9 cellular contexts compared by ENCODE assay signal in genomic region chr10:101238732-101239105, GRCh38. TPM values are rescaled to one million over a fixed set of nuclear protein-coding genes. Genes with fewer than 3 reads are reported as not detected.
DNase-seq lines count a peak whose midpoint lies in the region; ATAC-seq and TF ChIP-seq lines count a peak whose summit lies in the region.
"Had no signal": no experiment of that assay in that cellular context is flagged by ENCODE, and none has a peak within 500 bp of the region (broad histone marks: within the 10 kb centered on the region; RNA-seq: fewer than 3 reads in every experiment).

No MANE protein-coding gene starts in this region.

- H3K27ac ChIP-seq in spleen, result no peak overlapping the region
- H3K27ac ChIP-seq: dorsolateral prefrontal cortex had no signal

- no peak for DNase-seq in activated CD4-positive, CD25-positive, alpha-beta regulatory T cell (lab: John Stamatoyannopoulos, UW)
- DNase-seq in activated CD8-positive, alpha-beta T cell treated with anti-CD3 and anti-CD28 coated beads, Interleukin-2, amount 10 ng/mL, durations not matched to agents 7 days and 5 days, result no peak
- DNase-seq in Right ventricle myocardium superior (peak; percentile 35), spleen (no peak), KBM-7 (no peak), RKO (ENCODE audit: low spot score) (no peak)
- DNase-seq: dorsolateral prefrontal cortex had no signal

- H3K9me3 ChIP-seq in spleen, result no peaks in the 10 kb centered on the region

- H3K27ac Mint-ChIP-seq in activated CD8-positive, alpha-beta T cell treated with anti-CD3 and anti-CD28 coated beads, Interleukin-2, amount 10 ng/mL, durations not matched to agents 7 days and 5 days, result no peak overlapping the region

- in situ Hi-C loops in KBM-7 (cut with MboI; ENCODE audit: low pct_unique_long_range_greater_than_20kb, low sequenced_read_pairs), result no loop called here

- H3K4me3 Mint-ChIP-seq in activated CD8-positive, alpha-beta T cell treated with anti-CD3 and anti-CD28 coated beads, Interleukin-2, amount 10 ng/mL, durations not matched to agents 7 days and 5 days, result no peak overlapping the region

- TF ChIP-seq POLR2A in spleen (IDR thresholded peaks at IDR 0.05), result no peak

- no peaks in the 10 kb centered on the region for H3K36me3 ChIP-seq in spleen

- H3K4me1 Mint-ChIP-seq in activated CD8-positive, alpha-beta T cell treated with anti-CD3 and anti-CD28 coated beads, Interleukin-2, amount 10 ng/mL, durations not matched to agents 7 days and 5 days (ENCODE audit: low read depth), result peaks cover 6% of the 10 kb centered on the region

- TF ChIP-seq CTCF in spleen (IDR thresholded peaks at IDR 0.05 in 8 of 11, conservative IDR thresholded peaks at IDR 0.05 in 3 of 11), result peak in 8 of 11 experiments; percentile 14 to 68 (median 58)

- H3K4me1 ChIP-seq in spleen, result peaks cover 0 to 32% (median 21%) of the 10 kb centered on the region in 6 donors

- no peaks in the 10 kb centered on the region for H3K36me3 Mint-ChIP-seq in activated CD8-positive, alpha-beta T cell treated with anti-CD3 and anti-CD28 coated beads, Interleukin-2, amount 10 ng/mL, durations not matched to agents 7 days and 5 days (ENCODE audit: low read depth)

- no peaks in the 10 kb centered on the region for H3K9me3 Mint-ChIP-seq in activated CD8-positive, alpha-beta T cell treated with anti-CD3 and anti-CD28 coated beads, Interleukin-2, amount 10 ng/mL, durations not matched to agents 7 days and 5 days (ENCODE audit: insufficient read depth)

- CTCF ChIA-PET in activated CD8-positive, alpha-beta T cell treated with anti-CD3 and anti-CD28 coated beads, Interleukin-2, amount 10 ng/mL, durations not matched to agents 7 days and 5 days (lab: Charles Lee), result interaction anchor here (0.5 to 2.5 kb wide), 8 partner anchors 13 to 97 kb away, joined by 4 to 16 read pairs (median 5); no protein-coding TSS in a partner anchor

- ATAC-seq in activated CD4-positive, CD25-positive, alpha-beta regulatory T cell treated with anti-CD3 and anti-CD28 coated beads, Interleukin-2, amount 50 U/mL, for 24 hours, result peak; percentile 53 to 70
- peak; percentile 72 for ATAC-seq in activated CD8-positive, alpha-beta T cell treated with anti-CD3 and anti-CD28 coated beads, Interleukin-2, amount 10 ng/mL, durations not matched to agents 7 days and 5 days
- ATAC-seq in Right ventricle myocardium superior (ENCODE audit: poor library complexity) (no peak), GM21367 (IDR thresholded peaks at IDR 0.05; ENCODE audit: unreplicated experiment) (no peak)

- peaks cover 64% of the 10 kb centered on the region for H3K27me3 Mint-ChIP-seq in activated CD8-positive, alpha-beta T cell treated with anti-CD3 and anti-CD28 coated beads, Interleukin-2, amount 10 ng/mL, durations not matched to agents 7 days and 5 days (ENCODE audit: low read depth)

- intact Hi-C loops in Right ventricle myocardium superior (cut with DNase I), result no loop called here
- intact Hi-C loops in spleen (cut with DNase I; ENCODE audit: low total_unique reads), result no loop called here

- no peak overlapping the region for H3K4me3 ChIP-seq in spleen
- H3K4me3 ChIP-seq: dorsolateral prefrontal cortex had no signal

- 4 to 8% (median 5%) methylated on average over 24 of the region's 24 CpGs for WGBS in spleen, 5 donors

- POLR2A ChIA-PET in activated CD8-positive, alpha-beta T cell treated with anti-CD3 and anti-CD28 coated beads, Interleukin-2, amount 10 ng/mL, durations not matched to agents 7 days and 5 days (lab: Charles Lee), result no interaction called here

- H3K27me3 ChIP-seq in spleen (replicated peaks in 1 of 7), result peaks cover 10 to 98% (median 68%) of the 10 kb centered on the region in 7 donors

RNA-seq across cellular contexts. Expression of gene LBX1, which starts 9.5 kb away (rescaled TPM):
- not detected for total RNA-seq in activated CD8-positive, alpha-beta T cell treated with anti-CD3 and anti-CD28 coated beads, Interleukin-2, amount 10 ng/mL, durations not matched to agents 7 days and 5 days
- total RNA-seq in Right ventricle myocardium superior (not detected), spleen (not detected)
- not detected for polyA plus RNA-seq in spleen

Comparison
In these comparisons a context has a peak if more than half of its experiments do, and no peak if none do; other contexts are left out.
1. ATAC-seq: peak in activated CD4-positive, CD25-positive, alpha-beta regulatory T cell treated with anti-CD3 and anti-CD28 coated beads, Interleukin-2, amount 50 U/mL, for 24 hours (2 of 2) and activated CD8-positive, alpha-beta T cell treated with anti-CD3 and anti-CD28 coated beads, Interleukin-2, amount 10 ng/mL, durations not matched to agents 7 days and 5 days (single experiment); none in Right ventricle myocardium superior (single experiment) and GM21367 (single experiment).